ENCODE assay signal across 6 cellular contexts in the genomic region with DNA sequence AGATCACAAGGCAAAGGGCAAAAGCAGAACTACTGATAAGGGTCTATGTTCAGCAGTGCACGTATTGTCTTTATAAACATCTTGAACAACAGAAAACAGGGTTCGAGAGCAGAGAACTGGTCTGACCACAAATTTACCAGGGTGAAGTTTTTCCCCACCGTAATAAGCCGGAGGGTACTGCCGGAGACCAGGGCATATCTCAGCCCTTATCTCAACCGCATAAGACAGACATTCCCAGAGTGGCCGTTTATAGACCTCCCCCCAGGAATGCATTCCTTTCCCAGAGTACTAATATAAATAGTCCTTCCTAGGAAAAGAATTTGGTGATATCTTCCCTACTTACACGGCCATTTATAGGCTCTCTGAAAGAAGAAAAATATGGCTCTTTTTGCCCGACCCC.
DNase-seq lines count a peak whose midpoint lies in the region; ATAC-seq, FAIRE-seq and TF ChIP-seq lines count a peak whose summit lies in the region.
"Not testable (repeated sequence)": the region's sequence is repeated elsewhere in the genome, so short reads cannot be mapped to it uniquely, and the experiment has no call there.

No MANE protein-coding gene starts in this region.

- H3K18ac ChIP-seq in mesendoderm (ENCODE audit: low read length): not testable (repeated sequence)

- H4K5ac ChIP-seq in mesendoderm (ENCODE audit: low read length): not testable (repeated sequence)

- H3K4me3 Mint-ChIP-seq in WTC11; progenitor cell of endocrine pancreas (ENCODE audit: low read depth): not testable (repeated sequence)

- TF ChIP-seq EP300 in HepG2 (IDR thresholded peaks at IDR 0.05; ENCODE audit: low read depth in 2 of 2, low read length in 2 of 2); HepG2 (CRISPR knock-in tag; IDR thresholded peaks at IDR 0.05; ENCODE audit: borderline replicate concordance): not testable (repeated sequence)

- H2AFZ ChIP-seq in HepG2 (ENCODE audit: low read length): not testable (repeated sequence)

- not testable (repeated sequence) for H3K27ac Mint-ChIP-seq in WTC11
- H3K27ac Mint-ChIP-seq in progenitor cell of endocrine pancreas: peak overlapping the region; percentile 73

- not testable (repeated sequence) for BruUV-seq in HepG2 (replicated peaks; lab: Mats Ljungman, UMichigan)

- DNase-seq in OCI-M1 (lab: John Stamatoyannopoulos, UW) (peak; percentile 19), WTC11 (ENCODE audit: low spot score) (peak; percentile 21), mesendoderm (peak; percentile 3)
- DNase-seq in HepG2 (ENCODE audit: low spot score); progenitor cell of endocrine pancreas (ENCODE audit: low spot score, unreplicated experiment): not testable (repeated sequence)

- not testable (repeated sequence) for H3K9me3 ChIP-seq in HEK293 (ENCODE audit: control insufficient read depth, insufficient read depth, low read depth, low read length); HepG2 (ENCODE audit: low read length)

- H4K8ac ChIP-seq in mesendoderm (ENCODE audit: low read depth, low read length): not testable (repeated sequence)

- not testable (repeated sequence) for H3K79me2 ChIP-seq in HepG2 (ENCODE audit: insufficient read depth, low read length); mesendoderm (ENCODE audit: control insufficient read depth, insufficient read depth, low read length)

- H3K9ac ChIP-seq in HepG2 (ENCODE audit: insufficient read depth, low read depth, low read length); mesendoderm (ENCODE audit: low read length): not testable (repeated sequence)

- H2BK5ac ChIP-seq in mesendoderm (ENCODE audit: low read length): not testable (repeated sequence)

- in situ Hi-C loops in HepG2 (cut with HindIII; ENCODE audit: extremely low pct_ligation_motif_present, low pct_unique_long_range_greater_than_20kb): not testable (repeated sequence)

- H3K27me3 ChIP-seq in HepG2 (ENCODE audit: control insufficient read depth in 1 of 2, insufficient read depth in 2 of 2, low read length in 2 of 2); mesendoderm (ENCODE audit: insufficient read depth, low read length, poor library complexity): not testable (repeated sequence)

- WGBS in HepG2 (ENCODE audit: low lambda C conversion rate): 19% methylated on average over 9 of the region's 9 CpGs
- no CpG with 5 or more reads among the region's 9 CpGs for WGBS in mesendoderm (ENCODE audit: extremely low coverage, insufficient coverage, low lambda C conversion rate)

- CTCF ChIA-PET in HEK293 (lab: Yijun Ruan, JAX); WTC11 (lab: Charles Lee); HepG2 (lab: Yijun Ruan, JAX; ENCODE audit: low intra/inter-chr PET ratio, low total read pairs): not testable (repeated sequence)

- not testable (repeated sequence) for H2AK5ac ChIP-seq in mesendoderm (ENCODE audit: low read length)

- not testable (repeated sequence) for H3K4ac ChIP-seq in mesendoderm (ENCODE audit: low read depth, low read length)

- not testable (repeated sequence) for H3K56ac ChIP-seq in mesendoderm (ENCODE audit: low read length)

- peaks cover 37% of the 10 kb centered on the region for H3K9me3 Mint-ChIP-seq in WTC11
- H3K9me3 Mint-ChIP-seq in progenitor cell of endocrine pancreas (ENCODE audit: low read depth): peaks cover 15% of the 10 kb centered on the region

- TF ChIP-seq RAD21 in HepG2 (CRISPR knock-in tag; IDR thresholded peaks at IDR 0.05): not testable (repeated sequence)

- POLR2A ChIA-PET in HEK293 (lab: Yijun Ruan, JAX); WTC11 (lab: Charles Lee); HepG2 (lab: Yijun Ruan, JAX): not testable (repeated sequence)

- H3K36me3 ChIP-seq in HEK293 (ENCODE audit: control insufficient read depth in 2 of 2, insufficient read depth in 1 of 2, low read length in 2 of 2); HepG2 (replicated peaks in 1 of 2; ENCODE audit: control insufficient read depth in 1 of 2, insufficient read depth in 2 of 2, low read length in 2 of 2); mesendoderm (ENCODE audit: control insufficient read depth, insufficient read depth, low read length): not testable (repeated sequence)

- H3K4me2 ChIP-seq in HepG2 (ENCODE audit: low read depth, low read length); mesendoderm (ENCODE audit: low read length): not testable (repeated sequence)

- H3K23ac ChIP-seq in mesendoderm (ENCODE audit: low read length): not testable (repeated sequence)

- not testable (repeated sequence) for FAIRE-seq in HepG2 (lab: Jason Lieb, UNC)

- not testable (repeated sequence) for H2BK120ac ChIP-seq in mesendoderm (ENCODE audit: low read depth, low read length)

- intact Hi-C loops in HepG2 (cut with micrococcal nuclease; ENCODE audit: unreplicated experiment): not testable (repeated sequence)

- H3K27ac ChIP-seq in HEK293 (ENCODE audit: extremely low read depth, low read depth, low read length); HepG2 (ENCODE audit: extremely low read length, insufficient read depth, low read length); mesendoderm (ENCODE audit: low read depth, low read length): not testable (repeated sequence)

- H3K27me3 Mint-ChIP-seq in WTC11 (ENCODE audit: low read depth); progenitor cell of endocrine pancreas: not testable (repeated sequence)

- H3K4me1 Mint-ChIP-seq in WTC11; progenitor cell of endocrine pancreas (ENCODE audit: low read depth): not testable (repeated sequence)

- H3K4me1 ChIP-seq in HEK293 (ENCODE audit: control insufficient read depth, insufficient read depth, low read length); HepG2 (ENCODE audit: insufficient read depth, low read length); mesendoderm (ENCODE audit: control insufficient read depth, low read depth, low read length): not testable (repeated sequence)

- H3K4me3 ChIP-seq in HEK293 (ENCODE audit: low read depth, low read length); HepG2 (replicated peaks in 1 of 3; ENCODE audit: insufficient read depth in 1 of 3, low read depth in 2 of 3, low read length in 3 of 3); mesendoderm (ENCODE audit: low read length): not testable (repeated sequence)

- not testable (repeated sequence) for H2BK15ac ChIP-seq in mesendoderm (replicated peaks; ENCODE audit: low read depth)

- not testable (repeated sequence) for H3K79me1 ChIP-seq in mesendoderm (ENCODE audit: low read length)

- TF ChIP-seq POLR2A in HepG2 (IDR thresholded peaks at IDR 0.05; ENCODE audit: insufficient read depth in 1 of 2, low read depth in 2 of 2, low read length in 2 of 2): not testable (repeated sequence)

- H3K36me3 Mint-ChIP-seq in WTC11: peaks cover 14% of the 10 kb centered on the region
- H3K36me3 Mint-ChIP-seq in progenitor cell of endocrine pancreas (ENCODE audit: insufficient read depth): not testable (repeated sequence)

- not testable (repeated sequence) for ATAC-seq in WTC11, HepG2

- not testable (repeated sequence) for TF ChIP-seq CTCF in HEK293 (tag by site-specific recombination; IDR thresholded peaks at IDR 0.05); WTC11 (IDR thresholded peaks at IDR 0.05); HepG2 (CRISPR knock-in tag; IDR thresholded peaks at IDR 0.05); progenitor cell of endocrine pancreas (IDR thresholded peaks at IDR 0.05; ENCODE audit: unreplicated experiment)

- H4K20me1 ChIP-seq in HepG2 (ENCODE audit: insufficient read depth, low read length): not testable (repeated sequence)

TF ChIP-seq in HEK293, 187 proteins besides CTCF, POLR2A, EP300 and RAD21:
- TF ChIP-seq SETDB1 (IDR thresholded peaks at IDR 0.05; ENCODE audit: insufficient read length, low read length): peak; percentile 84

TF ChIP-seq in HepG2, 621 proteins besides CTCF, POLR2A, EP300 and RAD21:
- peak; percentile 91 for TF ChIP-seq SETDB1 (CRISPR knock-in tag; IDR thresholded peaks at IDR 0.05; ENCODE audit: borderline replicate concordance)
